ENCODE assay signal across 1 cellular context in the genomic region with DNA sequence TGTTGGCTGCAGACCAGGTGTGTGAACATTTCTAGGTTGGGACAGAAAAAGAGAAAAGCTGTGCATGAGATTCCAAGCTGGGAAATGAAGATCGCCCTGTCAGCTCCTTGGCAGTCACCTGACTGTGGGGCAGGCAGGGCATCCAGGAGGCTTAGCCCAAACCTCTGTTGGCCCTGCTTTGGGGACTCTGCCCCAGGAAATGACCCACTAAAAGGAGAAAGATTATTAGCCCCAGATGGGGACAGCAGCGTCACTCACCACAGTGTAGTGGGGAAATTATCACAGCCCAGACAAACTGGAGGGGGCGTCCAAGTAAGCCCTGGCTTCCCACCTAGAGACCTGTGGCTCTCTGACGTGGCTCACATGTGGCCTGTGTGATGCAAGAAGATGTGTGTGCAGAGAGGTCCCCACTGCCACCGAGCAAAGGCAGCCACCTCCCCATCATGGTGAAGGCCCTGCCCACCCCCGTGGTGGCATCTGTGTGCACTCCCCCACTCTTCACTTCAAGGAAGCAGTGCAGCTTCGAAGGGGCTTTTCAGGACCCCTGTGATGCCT.
TF ChIP-seq lines count a peak whose summit lies in the region.

No MANE protein-coding gene starts in this region.

TF ChIP-seq in SK-N-SH treated with all-trans-retinoic acid at 6 μM for 48 hours, 23 proteins besides CTCF, POLR2A, EP300 and RAD21 (continued from another document):
- TF ChIP-seq, protein P1, sequence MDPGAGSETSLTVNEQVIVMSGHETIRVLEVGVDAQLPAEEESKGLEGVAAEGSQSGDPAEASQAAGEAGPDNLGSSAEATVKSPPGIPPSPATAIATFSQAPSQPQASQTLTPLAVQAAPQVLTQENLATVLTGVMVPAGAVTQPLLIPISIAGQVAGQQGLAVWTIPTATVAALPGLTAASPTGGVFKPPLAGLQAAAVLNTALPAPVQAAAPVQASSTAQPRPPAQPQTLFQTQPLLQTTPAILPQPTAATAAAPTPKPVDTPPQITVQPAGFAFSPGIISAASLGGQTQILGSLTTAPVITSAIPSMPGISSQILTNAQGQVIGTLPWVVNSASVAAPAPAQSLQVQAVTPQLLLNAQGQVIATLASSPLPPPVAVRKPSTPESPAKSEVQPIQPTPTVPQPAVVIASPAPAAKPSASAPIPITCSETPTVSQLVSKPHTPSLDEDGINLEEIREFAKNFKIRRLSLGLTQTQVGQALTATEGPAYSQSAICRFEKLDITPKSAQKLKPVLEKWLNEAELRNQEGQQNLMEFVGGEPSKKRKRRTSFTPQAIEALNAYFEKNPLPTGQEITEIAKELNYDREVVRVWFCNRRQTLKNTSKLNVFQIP (CRISPR knock-in tag; IDR thresholded peaks at IDR 0.05; ENCODE audit: borderline replicate concordance, low read depth) = no peak
- TF ChIP-seq ZFP3 (CRISPR knock-in tag; IDR thresholded peaks at IDR 0.05) (no peak), CSDC2 (CRISPR knock-in tag; IDR thresholded peaks at IDR 0.05) (no peak), OSR1 (CRISPR knock-in tag; IDR thresholded peaks at IDR 0.05) (no peak), SNAI2 (CRISPR knock-in tag; IDR thresholded peaks at IDR 0.05) (no peak)
- TF ChIP-seq, protein P2, sequence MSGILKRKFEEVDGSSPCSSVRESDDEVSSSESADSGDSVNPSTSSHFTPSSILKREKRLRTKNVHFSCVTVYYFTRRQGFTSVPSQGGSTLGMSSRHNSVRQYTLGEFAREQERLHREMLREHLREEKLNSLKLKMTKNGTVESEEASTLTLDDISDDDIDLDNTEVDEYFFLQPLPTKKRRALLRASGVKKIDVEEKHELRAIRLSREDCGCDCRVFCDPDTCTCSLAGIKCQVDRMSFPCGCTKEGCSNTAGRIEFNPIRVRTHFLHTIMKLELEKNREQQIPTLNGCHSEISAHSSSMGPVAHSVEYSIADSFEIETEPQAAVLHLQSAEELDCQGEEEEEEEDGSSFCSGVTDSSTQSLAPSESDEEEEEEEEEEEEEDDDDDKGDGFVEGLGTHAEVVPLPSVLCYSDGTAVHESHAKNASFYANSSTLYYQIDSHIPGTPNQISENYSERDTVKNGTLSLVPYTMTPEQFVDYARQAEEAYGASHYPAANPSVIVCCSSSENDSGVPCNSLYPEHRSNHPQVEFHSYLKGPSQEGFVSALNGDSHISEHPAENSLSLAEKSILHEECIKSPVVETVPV (CRISPR knock-in tag; IDR thresholded peaks at IDR 0.05) = no peak
- TF ChIP-seq, protein P3, sequence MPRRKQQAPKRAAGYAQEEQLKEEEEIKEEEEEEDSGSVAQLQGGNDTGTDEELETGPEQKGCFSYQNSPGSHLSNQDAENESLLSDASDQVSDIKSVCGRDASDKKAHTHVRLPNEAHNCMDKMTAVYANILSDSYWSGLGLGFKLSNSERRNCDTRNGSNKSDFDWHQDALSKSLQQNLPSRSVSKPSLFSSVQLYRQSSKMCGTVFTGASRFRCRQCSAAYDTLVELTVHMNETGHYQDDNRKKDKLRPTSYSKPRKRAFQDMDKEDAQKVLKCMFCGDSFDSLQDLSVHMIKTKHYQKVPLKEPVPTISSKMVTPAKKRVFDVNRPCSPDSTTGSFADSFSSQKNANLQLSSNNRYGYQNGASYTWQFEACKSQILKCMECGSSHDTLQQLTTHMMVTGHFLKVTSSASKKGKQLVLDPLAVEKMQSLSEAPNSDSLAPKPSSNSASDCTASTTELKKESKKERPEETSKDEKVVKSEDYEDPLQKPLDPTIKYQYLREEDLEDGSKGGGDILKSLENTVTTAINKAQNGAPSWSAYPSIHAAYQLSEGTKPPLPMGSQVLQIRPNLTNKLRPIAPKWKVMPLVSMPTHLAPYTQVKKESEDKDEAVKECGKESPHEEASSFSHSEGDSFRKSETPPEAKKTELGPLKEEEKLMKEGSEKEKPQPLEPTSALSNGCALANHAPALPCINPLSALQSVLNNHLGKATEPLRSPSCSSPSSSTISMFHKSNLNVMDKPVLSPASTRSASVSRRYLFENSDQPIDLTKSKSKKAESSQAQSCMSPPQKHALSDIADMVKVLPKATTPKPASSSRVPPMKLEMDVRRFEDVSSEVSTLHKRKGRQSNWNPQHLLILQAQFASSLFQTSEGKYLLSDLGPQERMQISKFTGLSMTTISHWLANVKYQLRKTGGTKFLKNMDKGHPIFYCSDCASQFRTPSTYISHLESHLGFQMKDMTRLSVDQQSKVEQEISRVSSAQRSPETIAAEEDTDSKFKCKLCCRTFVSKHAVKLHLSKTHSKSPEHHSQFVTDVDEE (CRISPR knock-in tag; IDR thresholded peaks at IDR 0.05) = no peak
